In the genomic region with DNA sequence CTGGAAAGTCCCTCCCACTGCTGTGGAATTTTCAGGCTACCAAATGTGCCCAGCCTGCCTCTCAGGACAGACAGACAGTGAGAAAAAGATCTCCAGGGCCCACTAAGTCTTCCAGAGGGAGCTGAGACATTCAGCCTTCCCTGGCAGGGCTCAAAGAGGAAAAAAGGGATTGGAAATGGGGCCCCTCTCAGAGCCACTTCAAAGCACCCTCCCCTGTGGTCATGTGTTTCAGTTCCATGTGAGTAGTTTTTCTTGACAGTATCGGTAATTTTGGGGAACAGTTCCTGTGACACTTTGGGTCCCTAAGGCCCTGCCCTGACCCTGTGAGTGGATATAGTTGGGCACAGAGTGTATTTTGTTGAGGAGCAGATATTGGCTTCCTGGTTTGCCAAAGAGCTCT, we compare ENCODE assay signal across 13 cellular contexts. TPM values are rescaled to one million over a fixed set of nuclear protein-coding genes. Genes with fewer than 3 reads are reported as not detected.
DNase-seq lines count a peak whose midpoint lies in the region; ATAC-seq, FAIRE-seq and TF ChIP-seq lines count a peak whose summit lies in the region.
"Had no signal": no experiment of that assay in that cellular context is flagged by ENCODE, and none has a peak within 500 bp of the region (broad histone marks: within the 10 kb centered on the region; RNA-seq: fewer than 3 reads in every experiment).

No MANE protein-coding gene starts in this region.

- H4K8ac ChIP-seq in H1 (ENCODE audit: extremely low read depth, insufficient read depth, low read length) = 0 out of 2 replicates have a peak overlapping the region, but pooled peaks have one; percentile 40

- H3K4me1 ChIP-seq in H1 (replicated peaks in 1 of 4; ENCODE audit: control insufficient read depth in 3 of 4, insufficient read depth in 4 of 4, low read length in 3 of 4) = peaks cover 16 to 38% (median 31%) of the 10 kb centered on the region in 4 experiments
- H3K4me1 ChIP-seq in vagina = peaks cover 90% of the 10 kb centered on the region

- H2BK15ac ChIP-seq in H1 (ENCODE audit: low read length) = no peak overlapping the region

- H3K79me1 ChIP-seq in H1 (ENCODE audit: low read depth, low read length) = peaks cover 36% of the 10 kb centered on the region

- no peak overlapping the region for H2BK20ac ChIP-seq in H1 (ENCODE audit: low read length)

- H3K23me2 ChIP-seq in H1 (ENCODE audit: low read depth, low read length) = no peaks in the 10 kb centered on the region

- POLR2A ChIA-PET in AG04450 (lab: Yijun Ruan, JAX) = interaction anchor here (1.2 kb wide), 1 partner anchor 9 kb away, joined by 3 read pairs; no protein-coding TSS in a partner anchor
- POLR2A ChIA-PET in H1 (lab: Charles Lee; ENCODE audit: partially characterized antibody) = interaction anchor here (1.0 to 20.6 kb wide), 7 partner anchors 16 to 102 kb away, joined by 4 to 307 read pairs (median 5); a partner anchor contains a TSS

- TF ChIP-seq EP300 in H1 (IDR thresholded peaks at IDR 0.05; ENCODE audit: borderline replicate concordance in 1 of 2, low read depth in 2 of 2, low read length in 2 of 2) = no peak

- no peak for FAIRE-seq in GM12891 (lab: Jason Lieb, UNC)
- no peak for FAIRE-seq in H1 (lab: Jason Lieb, UNC)

- no peaks in the 10 kb centered on the region for H3K27me3 ChIP-seq in AG04450 (ENCODE audit: control insufficient read depth, insufficient read depth, low read length)
- H3K27me3 ChIP-seq in H1 (replicated peaks in 1 of 4; ENCODE audit: control insufficient read depth in 3 of 4, extremely low read depth in 1 of 4, insufficient read depth in 3 of 4, low read length in 3 of 4) = no peaks in the 10 kb centered on the region
- H3K27me3 ChIP-seq in vagina = no peaks in the 10 kb centered on the region
- H3K27me3 ChIP-seq: ascending aorta, SJSA1 had no signal

- H2AK5ac ChIP-seq in H1 (ENCODE audit: low read depth, low read length) = no peak overlapping the region

- H3K9me3 ChIP-seq in AG04450 (ENCODE audit: control insufficient read depth, insufficient read depth, low read length) = no peaks in the 10 kb centered on the region
- H3K9me3 ChIP-seq in H1 (ENCODE audit: insufficient read depth in 2 of 2, low read depth in 1 of 2, low read length in 1 of 2) = no peaks in the 10 kb centered on the region
- H3K9me3 ChIP-seq in vagina = no peaks in the 10 kb centered on the region
- H3K9me3 ChIP-seq: ascending aorta, SJSA1 had no signal

- no peak overlapping the region for H2BK12ac ChIP-seq in H1 (ENCODE audit: low read depth, low read length)

- H4K91ac ChIP-seq in H1 (replicated peaks; ENCODE audit: insufficient read length, low read length) = no peak overlapping the region

- no peak overlapping the region for H3K4ac ChIP-seq in H1 (replicated peaks; ENCODE audit: insufficient read length, low read depth, low read length)

- intact Hi-C loops in vagina (cut with DNase I) = no loop called here

- peak overlapping the region; percentile 21 for H3K27ac ChIP-seq in AG04450 (ENCODE audit: low read depth, low read length)
- 0 out of 2 replicates have a peak overlapping the region, but pooled peaks have one; percentile 10 for H3K27ac ChIP-seq in H1 (ENCODE audit: low read depth, low read length)
- no peak overlapping the region for H3K27ac ChIP-seq in vagina
- H3K27ac ChIP-seq: KMS-11, SJSA1 had no signal

- TF ChIP-seq RAD21 in H1 (IDR thresholded peaks at IDR 0.05 in 1 of 2, conservative IDR thresholded peaks at IDR 0.05 in 1 of 2; ENCODE audit: low read depth in 2 of 2, low read length in 2 of 2) = no peak

- H3K79me2 ChIP-seq in H1 (ENCODE audit: control insufficient read depth in 1 of 2, insufficient read depth in 2 of 2, low read length in 2 of 2) = peaks cover 81 to 100% of the 10 kb centered on the region in 2 experiments

- 100% methylated on average over 1 of the region's 1 CpG; no CpG with 5 or more reads in 1 of the 2 experiments for WGBS in H1 (ENCODE audit: extremely low coverage in 1 of 2, insufficient coverage in 1 of 2, insufficient read length in 1 of 2, insufficient replicate concordance in 2 of 2, low coverage in 1 of 2, low lambda C conversion rate in 2 of 2, missing lambda C conversion rate in 1 of 2), 2 experiments

- ATAC-seq in HG03432 (IDR thresholded peaks at IDR 0.05; ENCODE audit: unreplicated experiment) (peak; percentile 34), HG03460 (IDR thresholded peaks at IDR 0.05; ENCODE audit: unreplicated experiment) (no peak), HG02840 (IDR thresholded peaks at IDR 0.05; ENCODE audit: low FRiP score, unreplicated experiment) (no peak)

- H2BK120ac ChIP-seq in H1 (replicated peaks; ENCODE audit: low read depth, low read length) = no peak overlapping the region

- H3K36me3 ChIP-seq in H1 (ENCODE audit: control insufficient read depth in 2 of 4, insufficient read depth in 4 of 4, low read length in 3 of 4) (peaks cover 0 to 7% (median 0%) of the 10 kb centered on the region in 4 experiments; a peak in 1 of 8 replicates), vagina (no peaks in the 10 kb centered on the region)
- H3K36me3 ChIP-seq: ascending aorta had no signal

- no peak overlapping the region for H3K4me3 ChIP-seq in AG04450 (ENCODE audit: low read depth, low read length)
- H3K4me3 ChIP-seq in H1 (ENCODE audit: extremely low read depth in 1 of 4, insufficient read depth in 2 of 4, low read depth in 3 of 4, low read length in 4 of 4) = no peak overlapping the region
- H3K4me3 ChIP-seq in vagina = no peak overlapping the region
- H3K4me3 ChIP-seq: ascending aorta, SJSA1 had no signal

- TF ChIP-seq POLR2A in GM12891 (IDR thresholded peaks at IDR 0.05; ENCODE audit: low read depth, low read length) (no peak), H1 (IDR thresholded peaks at IDR 0.05; ENCODE audit: control extremely low read depth in 1 of 2, low read depth in 2 of 2, low read length in 2 of 2) (peak in 1 of 2 experiments; percentile 33; a peak in 1 of 3 replicates), vagina (IDR thresholded peaks at IDR 0.05) (no peak)

- no peak overlapping the region for H3K14ac ChIP-seq in H1 (ENCODE audit: insufficient read length)

- DNase-seq in AG04450 (ENCODE audit: low read depth, low spot score) (no peak), GM12891 (ENCODE audit: insufficient read length, low spot score) (no peak), H1 (ENCODE audit: low read depth in 1 of 2, low spot score in 2 of 2) (no peak), iPS-NIHi11 (ENCODE audit: low spot score) (no peak), vagina (ENCODE audit: extremely low spot score in 2 of 2) (no peak)
- DNase-seq: AML-193, NCI-H187 treated with DMSO at 0.1 percent for 48 hours had no signal

- TF ChIP-seq CTCF in AG04450 (IDR thresholded peaks at IDR 0.05; ENCODE audit: low read depth, low read length) (no peak), H1 (IDR thresholded peaks at IDR 0.05; ENCODE audit: control extremely low read depth in 1 of 3, insufficient read depth in 1 of 3, low read depth in 1 of 3, low read length in 3 of 3) (no peak), vagina (IDR thresholded peaks at IDR 0.05) (no peak)

- H3K18ac ChIP-seq in H1 (ENCODE audit: extremely low read depth, low read length) = no peak overlapping the region

- no peak overlapping the region for H3K9ac ChIP-seq in H1 (replicated peaks in 1 of 4; ENCODE audit: extremely low read depth in 1 of 4, low read depth in 3 of 4, low read length in 3 of 4)
- H3K9ac ChIP-seq: KMS-11 had no signal

- H3K23ac ChIP-seq in H1 (ENCODE audit: insufficient read length) = no peak overlapping the region

- CTCF ChIA-PET in AG04450 (lab: Charles Lee) = interaction anchor here (0.6 kb wide), 1 partner anchor 17 kb away, joined by 3 read pairs; no protein-coding TSS in a partner anchor
- CTCF ChIA-PET in H1 (lab: Charles Lee; ENCODE audit: partially characterized antibody) = interaction anchor here (0.8 to 5.1 kb wide), 6 partner anchors 8 to 129 kb away, joined by 3 to 27 read pairs (median 6); no protein-coding TSS in a partner anchor

- no peak overlapping the region for H4K5ac ChIP-seq in H1 (ENCODE audit: insufficient read length, low read depth, low read length)

- H3K4me2 ChIP-seq in H1 (ENCODE audit: insufficient read depth in 1 of 2, low read depth in 2 of 2, low read length in 2 of 2) = no peak overlapping the region
- H3K4me2 ChIP-seq: KMS-11 had no signal

- peaks cover 56 to 58% of the 10 kb centered on the region in 2 experiments for H4K20me1 ChIP-seq in H1 (replicated peaks in 1 of 2; ENCODE audit: control insufficient read depth in 1 of 2, insufficient read depth in 2 of 2, low read length in 2 of 2)

- no peak overlapping the region for H2AFZ ChIP-seq in H1 (ENCODE audit: low read length)

- H2BK5ac ChIP-seq in H1 (ENCODE audit: low read depth, low read length) = no peak overlapping the region

- no peak overlapping the region for H3K56ac ChIP-seq in H1 (replicated peaks; ENCODE audit: insufficient read length, low read depth, low read length)

TF ChIP-seq in GM12891, 5 proteins besides CTCF, POLR2A, EP300 and RAD21:
- no peak for TF ChIP-seq TAF1 (IDR thresholded peaks at IDR 0.05; ENCODE audit: low read depth, low read length)
- peak; percentile 71 for TF ChIP-seq SPI1 (IDR thresholded peaks at IDR 0.05; ENCODE audit: low read depth, low read length)
- 0 out of 2 replicates have a peak, but pooled peaks have one; percentile 25 for TF ChIP-seq POU2F2 (IDR thresholded peaks at IDR 0.05; ENCODE audit: low read depth, low read length)
- no peak for TF ChIP-seq POLR2AphosphoS5 (IDR thresholded peaks at IDR 0.05; ENCODE audit: low read depth, low read length)
- TF ChIP-seq PAX5 (IDR thresholded peaks at IDR 0.05; ENCODE audit: insufficient read depth, low read length, severe bottlenecking) = peak; percentile 37
TF ChIP-seq in GM12891: peak in this region for 3.

TF ChIP-seq in H1, 55 proteins besides CTCF, POLR2A, EP300 and RAD21 (continues in another document):
- TF ChIP-seq RNF2 (IDR thresholded peaks at IDR 0.05; ENCODE audit: borderline replicate concordance, low read depth, low read length, missing control alignments, poor library complexity, severe bottlenecking) (no peak), CBX5 (IDR thresholded peaks at IDR 0.05; ENCODE audit: low read depth, low read length) (no peak), KDM1A (IDR thresholded peaks at IDR 0.05; ENCODE audit: borderline replicate concordance, low read length) (no peak), TCF12 (IDR thresholded peaks at IDR 0.05; ENCODE audit: low read depth, low read length) (no peak)

RNA-seq across cellular contexts. Expression of a gene that starts 25.0 kb away (rescaled TPM):
- polyA plus RNA-seq in AG04450 (2011; rRNA removed) = 54.9 and 64.9 TPM in 2 replicates
- 93.4 and 94.0 TPM in 2 replicates for polyA minus RNA-seq in AG04450 (2011; rRNA and poly(A)+ RNA removed)
- polyA plus RNA-seq in GM12891 (2012; ENCODE audit: low read depth, missing spikeins) = 43.5 TPM
- total RNA-seq in H1 (2021; fragmentation: NEBNext Ultra II Directional; extraction: Animal tissue kit (Norgen Biotek cat#: 25700)) = 409 and 422 TPM in 2 replicates
- polyA plus RNA-seq in H1 (2011; rRNA removed) = 106 and 156 TPM in 2 replicates
- polyA plus RNA-seq in H1 (2011; cell fraction: cytosol; rRNA removed) = 126 TPM
- 349 TPM for polyA plus RNA-seq in H1 (2011; cell fraction: nucleus; rRNA removed)
- 181 to 219 TPM (median 186 TPM) in 4 replicates for polyA plus RNA-seq in H1 (2012, experiment 1 of 2)
- polyA plus RNA-seq in H1 (2012, experiment 2 of 2) = 78.9 TPM
- polyA plus RNA-seq in H1 (2013, experiment 1 of 2) = 201 TPM
- polyA plus RNA-seq in H1 (2013, experiment 2 of 2) = 196 TPM
- 223 and 225 TPM in 2 replicates for polyA minus RNA-seq in H1 (2011; rRNA and poly(A)+ RNA removed)
- polyA minus RNA-seq in H1 (2011; cell fraction: cytosol; rRNA and poly(A)+ RNA removed) = 149 TPM
- polyA minus RNA-seq in H1 (2011; cell fraction: nucleus; rRNA and poly(A)+ RNA removed) = 253 TPM
- total RNA-seq in vagina = 98.0 TPM
